1 cellular context compared by ENCODE assay signal in genomic region chr1:3775498-3776230, GRCh38.
A peak's percentile ranks its signal among the peaks of the same experiment; 100 is the strongest.
TF ChIP-seq lines count a peak whose summit lies in the region.

No MANE protein-coding gene starts in this region.

TF ChIP-seq in GM12878, 131 proteins besides CTCF, POLR2A, EP300 and RAD21 (continued from another document):
- TF ChIP-seq CHD1 (IDR thresholded peaks at IDR 0.05; ENCODE audit: low read depth, low read length), result no peak
- TF ChIP-seq RFX5 (IDR thresholded peaks at IDR 0.05; ENCODE audit: low read depth, low read length), result no peak
- TF ChIP-seq BCLAF1 (IDR thresholded peaks at IDR 0.05), result no peak
- no peak for TF ChIP-seq MYC (IDR thresholded peaks at IDR 0.05; ENCODE audit: insufficient read depth, insufficient read length, insufficient replicate concordance, low read length, severe bottlenecking)
- no peak for TF ChIP-seq BMI1 (IDR thresholded peaks at IDR 0.05; ENCODE audit: borderline replicate concordance)
- no peak for TF ChIP-seq SP1 (IDR thresholded peaks at IDR 0.05; ENCODE audit: low read depth, low read length)
- TF ChIP-seq TCF12 (IDR thresholded peaks at IDR 0.05; ENCODE audit: low read depth, low read length), result peak; percentile 95
- TF ChIP-seq ZNF207 (IDR thresholded peaks at IDR 0.05; ENCODE audit: borderline replicate concordance), result no peak
- no peak for TF ChIP-seq NR2C1 (IDR thresholded peaks at IDR 0.05)
- TF ChIP-seq RB1 (IDR thresholded peaks at IDR 0.05; ENCODE audit: borderline replicate concordance), result no peak
- TF ChIP-seq RELB (IDR thresholded peaks at IDR 0.05; ENCODE audit: low read depth), result no peak
- no peak for TF ChIP-seq STAT1 (conservative IDR thresholded peaks at IDR 0.05)
- TF ChIP-seq PAX5 (IDR thresholded peaks at IDR 0.05; ENCODE audit: borderline replicate concordance, low read depth, low read length), result no peak
- TF ChIP-seq POLR2AphosphoS5 (IDR thresholded peaks at IDR 0.05; ENCODE audit: low read length), result no peak
- no peak for TF ChIP-seq KDM1A (IDR thresholded peaks at IDR 0.05; ENCODE audit: borderline replicate concordance)
- TF ChIP-seq POLR2AphosphoS2 (IDR thresholded peaks at IDR 0.05; ENCODE audit: low read depth, low read length), result no peak
- no peak for TF ChIP-seq PAX8 (IDR thresholded peaks at IDR 0.05)
- no peak for TF ChIP-seq MEF2A (IDR thresholded peaks at IDR 0.05; ENCODE audit: insufficient read depth, low read depth, low read length)
- no peak for TF ChIP-seq ESRRA (IDR thresholded peaks at IDR 0.05; ENCODE audit: low read length)
- TF ChIP-seq HDGF (IDR thresholded peaks at IDR 0.05), result no peak
- TF ChIP-seq SMC3 (IDR thresholded peaks at IDR 0.05; ENCODE audit: borderline replicate concordance, low read length), result peak; percentile 61; the same call in 1 of the 2 replicates
- TF ChIP-seq SUPT20H (IDR thresholded peaks at IDR 0.05; ENCODE audit: borderline replicate concordance, control insufficient read depth, low read depth, low read length), result no peak
- TF ChIP-seq SMARCA5 (IDR thresholded peaks at IDR 0.05), result no peak
- TF ChIP-seq ZBTB11 (CRISPR knock-in tag; IDR thresholded peaks at IDR 0.05), result no peak
- no peak for TF ChIP-seq MLLT1 (IDR thresholded peaks at IDR 0.05)
- TF ChIP-seq SMAD1 (IDR thresholded peaks at IDR 0.05; ENCODE audit: low read depth, partially characterized antibody), result no peak
- peak; percentile 24 to 65; a peak in 2 of 4 replicates for TF ChIP-seq BHLHE40 (IDR thresholded peaks at IDR 0.05; ENCODE audit: borderline replicate concordance in 1 of 2, low read depth in 2 of 2, low read length in 1 of 2)
- no peak for TF ChIP-seq CBX3 (IDR thresholded peaks at IDR 0.05; ENCODE audit: borderline replicate concordance, low read depth)
- TF ChIP-seq MTA3 (IDR thresholded peaks at IDR 0.05; ENCODE audit: borderline replicate concordance, low read length), result no peak
- no peak for TF ChIP-seq BACH1 (IDR thresholded peaks at IDR 0.05; ENCODE audit: borderline replicate concordance)
- no peak for TF ChIP-seq CBX5 (IDR thresholded peaks at IDR 0.05; ENCODE audit: low read depth)
- peak; percentile 98 for TF ChIP-seq TCF3 (IDR thresholded peaks at IDR 0.05; ENCODE audit: borderline replicate concordance, insufficient read depth, low read depth, low read length)
